8 cellular contexts compared by ENCODE assay signal in genomic region chr13:24511824-24512207, GRCh38. TPM values are rescaled to one million over a fixed set of nuclear protein-coding genes. Genes with fewer than 3 reads are reported as not detected.
A peak's percentile ranks its signal among the peaks of the same experiment; 100 is the strongest.
DNase-seq lines count a peak whose midpoint lies in the region; TF ChIP-seq lines count a peak whose summit lies in the region.

No MANE protein-coding gene starts in this region.

- no peaks in the 10 kb centered on the region for H3K27me3 ChIP-seq in iPS-15b (ENCODE audit: control insufficient read depth, insufficient read depth, low read length)
- no peaks in the 10 kb centered on the region for H3K27me3 ChIP-seq in stomach

- H3K4me1 ChIP-seq in iPS-15b (ENCODE audit: control insufficient read depth, insufficient read depth, low read length), result no peaks in the 10 kb centered on the region
- peaks cover 0 to 52% (median 22%) of the 10 kb centered on the region in 4 donors for H3K4me1 ChIP-seq in stomach

- no peak for TF ChIP-seq CTCF in stomach (IDR thresholded peaks at IDR 0.05)

- H3K4me1 Mint-ChIP-seq in activated CD4-positive, alpha-beta T cell treated with anti-CD3 and anti-CD28 coated beads, Interleukin-2, amount 10 ng/mL, durations not matched to agents 24 days and 14 days, result peaks cover 30% of the 10 kb centered on the region
- peaks cover 50% of the 10 kb centered on the region for H3K4me1 Mint-ChIP-seq in activated T-helper 1 cell treated with anti-CD3 and anti-CD28 coated beads, Interleukin-12 subunit alpha, Interleukin-12 subunit beta, Interleukin-2, Interleukin-4 antibody, amounts not matched to agents 30 ng/mL and 10 ng/mL and 1 ng/mL, durations not matched to agents 14 hours and 24 hours and 36 hours (ENCODE audit: low read depth)

- TF ChIP-seq EP300 in stomach (IDR thresholded peaks at IDR 0.05), result no peak

- H3K27me3 Mint-ChIP-seq in activated CD4-positive, alpha-beta T cell treated with anti-CD3 and anti-CD28 coated beads, Interleukin-2, amount 10 ng/mL, durations not matched to agents 24 days and 14 days, result peaks cover 3% of the 10 kb centered on the region
- peaks cover 2% of the 10 kb centered on the region for H3K27me3 Mint-ChIP-seq in activated T-helper 1 cell treated with anti-CD3 and anti-CD28 coated beads, Interleukin-12 subunit alpha, Interleukin-12 subunit beta, Interleukin-2, Interleukin-4 antibody, amounts not matched to agents 30 ng/mL and 10 ng/mL and 1 ng/mL, durations not matched to agents 14 hours and 24 hours and 36 hours (ENCODE audit: insufficient read depth)

- H3K4me3 ChIP-seq in iPS-15b (ENCODE audit: low read depth, low read length) (peak overlapping the region; percentile 79), stomach (peak overlapping the region; percentile 64 to 85 (median 74))

- peak overlapping the region; percentile 98 for H3K27ac Mint-ChIP-seq in activated CD4-positive, alpha-beta T cell treated with anti-CD3 and anti-CD28 coated beads, Interleukin-2, amount 10 ng/mL, durations not matched to agents 24 days and 14 days
- H3K27ac Mint-ChIP-seq in activated T-helper 1 cell treated with anti-CD3 and anti-CD28 coated beads, Interleukin-12 subunit alpha, Interleukin-12 subunit beta, Interleukin-2, Interleukin-4 antibody, amounts not matched to agents 30 ng/mL and 10 ng/mL and 1 ng/mL, durations not matched to agents 14 hours and 24 hours and 36 hours, result peak overlapping the region; percentile 98

- no peak for DNase-seq in activated CD4-positive, alpha-beta T cell treated with anti-CD3 and anti-CD28 coated beads, Interleukin-2, amount 10 ng/mL, durations not matched to agents 24 days and 14 days
- DNase-seq in activated CD4-positive, alpha-beta T cell treated with anti-CD3 and anti-CD28 coated beads, Interleukin-2, amount 50 U/mL, for 1 hour, result no peak
- peak; percentile 98 for DNase-seq in HT-29 (ENCODE audit: low spot score)
- DNase-seq in activated T-helper 1 cell treated with anti-CD3 and anti-CD28 coated beads, Interleukin-12 subunit alpha, Interleukin-12 subunit beta, Interleukin-2, Interleukin-4 antibody, amounts not matched to agents 30 ng/mL and 10 ng/mL and 1 ng/mL, durations not matched to agents 14 hours and 24 hours and 36 hours (ENCODE audit: low spot score), result no peak
- no peak for DNase-seq in stomach
- DNase-seq in NCI-H1092 treated with DMSO at 0.1 percent for 48 hours (lab: John Stamatoyannopoulos, UW), result no peak
- no peak for DNase-seq in NCI-H774 (lab: John Stamatoyannopoulos, UW)

- WGBS in stomach, 5 donors, result 1 to 2% (median 1%) methylated on average over 6 of the region's 6 CpGs

- H3K9ac ChIP-seq in iPS-15b (ENCODE audit: low read depth, low read length), result no peak overlapping the region

- peaks cover 8% of the 10 kb centered on the region for H3K36me3 Mint-ChIP-seq in activated CD4-positive, alpha-beta T cell treated with anti-CD3 and anti-CD28 coated beads, Interleukin-2, amount 10 ng/mL, durations not matched to agents 24 days and 14 days (ENCODE audit: low read depth)
- peaks cover 7% of the 10 kb centered on the region for H3K36me3 Mint-ChIP-seq in activated T-helper 1 cell treated with anti-CD3 and anti-CD28 coated beads, Interleukin-12 subunit alpha, Interleukin-12 subunit beta, Interleukin-2, Interleukin-4 antibody, amounts not matched to agents 30 ng/mL and 10 ng/mL and 1 ng/mL, durations not matched to agents 14 hours and 24 hours and 36 hours (ENCODE audit: low read depth)

- no peaks in the 10 kb centered on the region for H3K9me3 ChIP-seq in iPS-15b (ENCODE audit: control insufficient read depth, insufficient read depth, low read length)
- no peaks in the 10 kb centered on the region for H3K9me3 ChIP-seq in stomach

- peak overlapping the region; percentile 94 to 98 (median 95) for H3K27ac ChIP-seq in stomach

- H3K4me3 Mint-ChIP-seq in activated CD4-positive, alpha-beta T cell treated with anti-CD3 and anti-CD28 coated beads, Interleukin-2, amount 10 ng/mL, durations not matched to agents 24 days and 14 days, result peak overlapping the region; percentile 90
- H3K4me3 Mint-ChIP-seq in activated T-helper 1 cell treated with anti-CD3 and anti-CD28 coated beads, Interleukin-12 subunit alpha, Interleukin-12 subunit beta, Interleukin-2, Interleukin-4 antibody, amounts not matched to agents 30 ng/mL and 10 ng/mL and 1 ng/mL, durations not matched to agents 14 hours and 24 hours and 36 hours, result peak overlapping the region; percentile 87

- H3K9me3 Mint-ChIP-seq in activated CD4-positive, alpha-beta T cell treated with anti-CD3 and anti-CD28 coated beads, Interleukin-2, amount 10 ng/mL, durations not matched to agents 24 days and 14 days, result peaks cover 3% of the 10 kb centered on the region
- no peaks in the 10 kb centered on the region for H3K9me3 Mint-ChIP-seq in activated T-helper 1 cell treated with anti-CD3 and anti-CD28 coated beads, Interleukin-12 subunit alpha, Interleukin-12 subunit beta, Interleukin-2, Interleukin-4 antibody, amounts not matched to agents 30 ng/mL and 10 ng/mL and 1 ng/mL, durations not matched to agents 14 hours and 24 hours and 36 hours

- TF ChIP-seq POLR2A in stomach (IDR thresholded peaks at IDR 0.05), result no peak

- intact Hi-C loops in activated CD4-positive, alpha-beta T cell treated with anti-CD3 and anti-CD28 coated beads, Interleukin-2, amount 10 ng/mL, durations not matched to agents 24 days and 14 days (cut with micrococcal nuclease), result loop anchor here (1.0 to 5.0 kb wide), 13 partner anchors 11 to 1135 kb away; partner anchors contain the start of gene ATP12A
- intact Hi-C loops in activated T-helper 1 cell treated with anti-CD3 and anti-CD28 coated beads, Interleukin-12 subunit alpha, Interleukin-12 subunit beta, Interleukin-2, Interleukin-4 antibody, amounts not matched to agents 30 ng/mL and 10 ng/mL and 1 ng/mL, durations not matched to agents 14 hours and 24 hours and 36 hours (cut with micrococcal nuclease), result loop anchor here (1.0 to 5.0 kb wide), 17 partner anchors 43 to 1137 kb away; partner anchors contain the start of genes MTMR6, NUP58 and SPATA13
- intact Hi-C loops in stomach (cut with DNase I; ENCODE audit: low total_unique reads), result no loop called here

- H3K36me3 ChIP-seq in iPS-15b (ENCODE audit: control insufficient read depth, insufficient read depth, low read length) (no peaks in the 10 kb centered on the region), stomach (peaks cover 0 to 8% (median 4%) of the 10 kb centered on the region in 4 donors)

RNA-seq across cellular contexts. Expression of gene PARP4, which starts 0.8 kb away (rescaled TPM):
- 33.0 and 34.8 TPM in 2 replicates for total RNA-seq in activated CD4-positive, alpha-beta T cell treated with anti-CD3 and anti-CD28 coated beads, Interleukin-2, amount 10 ng/mL, durations not matched to agents 24 days and 14 days
- 75.6 and 78.9 TPM in 2 replicates for total RNA-seq in HT-29 (2014; rRNA removed; shearing (Covaris generic))
- 41.3 and 41.9 TPM in 2 replicates for total RNA-seq in activated T-helper 1 cell treated with anti-CD3 and anti-CD28 coated beads, Interleukin-12 subunit alpha, Interleukin-12 subunit beta, Interleukin-2, Interleukin-4 antibody, amounts not matched to agents 30 ng/mL and 10 ng/mL and 1 ng/mL, durations not matched to agents 14 hours and 24 hours and 36 hours
- total RNA-seq in stomach, result 10 to 100 TPM; 35.9 to 85.2 (median 43.7) TPM
- polyA plus RNA-seq in stomach, result 10 to 100 TPM; 13.9 to 14.3 (median 13.9) TPM
